In genomic region chr9:106339882-106340281, GRCh38 we compare ENCODE assay signal across 10 cellular contexts.
"Had no signal": no experiment of that assay in that cellular context is flagged by ENCODE, and none has a peak within 500 bp of the region (broad histone marks: within the 10 kb centered on the region; RNA-seq: fewer than 3 reads in every experiment).

No MANE protein-coding gene starts in this region.

- H3K4me2 ChIP-seq: GM23338 had no signal

- DNase-seq: GM23248, GOT3, H7, H9, HCEC 1CT, HFFc6 had no signal

- H3K4me3 ChIP-seq: GM23248, GM23338, HAP-1 had no signal

- H2AFZ ChIP-seq: GM23248, GM23338 had no signal

- H3K9ac ChIP-seq: GM23248 had no signal

- FAIRE-seq: H1 had no signal

- H3K36me3 ChIP-seq: HAP-1 had no signal

- H3K9me3 ChIP-seq: HAP-1 had no signal

- H3K4me1 ChIP-seq: HAP-1 had no signal

- H3K27ac ChIP-seq: GM23248 had no signal

- ATAC-seq: GM23338, HCT116 had no signal
